ENCODE assay signal across 8 cellular contexts in genomic region chr7:73234994-73235717, GRCh38.
A peak's percentile ranks its signal among the peaks of the same experiment; 100 is the strongest.
DNase-seq lines count a peak whose midpoint lies in the region; ATAC-seq and TF ChIP-seq lines count a peak whose summit lies in the region.
"Not testable (repeated sequence)": the region's sequence is repeated elsewhere in the genome, so short reads cannot be mapped to it uniquely, and the experiment has no call there.

No MANE protein-coding gene starts in this region.

- not testable (repeated sequence) for H3K36me3 Mint-ChIP-seq in CD14-positive monocyte; T-cell; activated T-helper 1 cell treated with anti-CD3 and anti-CD28 coated beads, Interleukin-12 subunit alpha, Interleukin-12 subunit beta, Interleukin-2, Interleukin-4 antibody, amounts not matched to agents 30 ng/mL and 10 ng/mL and 1 ng/mL, durations not matched to agents 14 hours and 24 hours and 36 hours (ENCODE audit: low read depth); natural killer cell treated with Interleukin-12 subunit alpha and Interleukin-12 subunit beta and Interleukin-15 and Interleukin-18, amount 100 ng/mL, for 72 hours

- H3K4me3 Mint-ChIP-seq in CD14-positive monocyte; activated T-helper 1 cell treated with anti-CD3 and anti-CD28 coated beads, Interleukin-12 subunit alpha, Interleukin-12 subunit beta, Interleukin-2, Interleukin-4 antibody, amounts not matched to agents 30 ng/mL and 10 ng/mL and 1 ng/mL, durations not matched to agents 14 hours and 24 hours and 36 hours; natural killer cell treated with Interleukin-12 subunit alpha and Interleukin-12 subunit beta and Interleukin-15 and Interleukin-18, amount 100 ng/mL, for 72 hours: not testable (repeated sequence)
- H3K4me3 Mint-ChIP-seq in T-cell, result peak overlapping the region in 1 of 3 donors; percentile 2

- no CpG with 5 or more reads among the region's 72 CpGs for WGBS in esophagus squamous epithelium, 2 donors

- H3K4me3 ChIP-seq in esophagus squamous epithelium, result peak overlapping the region; percentile 22 to 59 (median 42)

- TF ChIP-seq CTCF in CD14-positive monocyte (IDR thresholded peaks at IDR 0.05); esophagus squamous epithelium (IDR thresholded peaks at IDR 0.05): not testable (repeated sequence)

- not testable (repeated sequence) for H3K9me3 Mint-ChIP-seq in CD14-positive monocyte; T-cell; activated T-helper 1 cell treated with anti-CD3 and anti-CD28 coated beads, Interleukin-12 subunit alpha, Interleukin-12 subunit beta, Interleukin-2, Interleukin-4 antibody, amounts not matched to agents 30 ng/mL and 10 ng/mL and 1 ng/mL, durations not matched to agents 14 hours and 24 hours and 36 hours; natural killer cell treated with Interleukin-12 subunit alpha and Interleukin-12 subunit beta and Interleukin-15 and Interleukin-18, amount 100 ng/mL, for 72 hours

- not testable (repeated sequence) for H3K4me1 ChIP-seq in esophagus squamous epithelium

- peak; percentile 96 for ATAC-seq in GM21381 (IDR thresholded peaks at IDR 0.05; ENCODE audit: unreplicated experiment)
- peak; percentile 89 for ATAC-seq in HG03095 (IDR thresholded peaks at IDR 0.05; ENCODE audit: unreplicated experiment)
- ATAC-seq in T-cell (replicated peaks in 1 of 4), result peak; percentile 88 to 94 (median 90)
- peak; percentile 97 for ATAC-seq in natural killer cell treated with Interleukin-12 subunit alpha and Interleukin-12 subunit beta and Interleukin-15 and Interleukin-18, amount 100 ng/mL, for 72 hours

- DNase-seq in CD14-positive monocyte (ENCODE audit: low spot score) (peak; percentile 90), T-cell (peak; percentile 75 to 97 (median 88))
- DNase-seq in activated T-helper 1 cell treated with anti-CD3 and anti-CD28 coated beads, Interleukin-12 subunit alpha, Interleukin-12 subunit beta, Interleukin-2, Interleukin-4 antibody, amounts not matched to agents 30 ng/mL and 10 ng/mL and 1 ng/mL, durations not matched to agents 14 hours and 24 hours and 36 hours (ENCODE audit: low spot score), result peak; percentile 89
- not testable (repeated sequence) for DNase-seq in esophagus squamous epithelium (lab: John Stamatoyannopoulos, UW)
- DNase-seq in natural killer cell treated with Interleukin-12 subunit alpha and Interleukin-12 subunit beta and Interleukin-15 and Interleukin-18, amount 100 ng/mL, for 72 hours (ENCODE audit: low spot score), result peak; percentile 88
- DNase-seq in stimulated activated CD8-positive, alpha-beta memory T cell treated with anti-CD3 and anti-CD28 coated beads, Interleukin-12 subunit alpha, Interleukin-12 subunit beta, amount 100 ng/mL, for 1 hour (ENCODE audit: low read depth), result peak; percentile 84

- POLR2A ChIA-PET in T-cell (lab: Charles Lee), result not testable (repeated sequence)

- H3K27me3 ChIP-seq in esophagus squamous epithelium, result not testable (repeated sequence)

- not testable (repeated sequence) for H3K27me3 Mint-ChIP-seq in CD14-positive monocyte (ENCODE audit: low read depth in 3 of 3); T-cell; activated T-helper 1 cell treated with anti-CD3 and anti-CD28 coated beads, Interleukin-12 subunit alpha, Interleukin-12 subunit beta, Interleukin-2, Interleukin-4 antibody, amounts not matched to agents 30 ng/mL and 10 ng/mL and 1 ng/mL, durations not matched to agents 14 hours and 24 hours and 36 hours (ENCODE audit: insufficient read depth); natural killer cell treated with Interleukin-12 subunit alpha and Interleukin-12 subunit beta and Interleukin-15 and Interleukin-18, amount 100 ng/mL, for 72 hours

- H3K36me3 ChIP-seq in esophagus squamous epithelium, result not testable (repeated sequence)

- H3K4me1 Mint-ChIP-seq in CD14-positive monocyte; T-cell; activated T-helper 1 cell treated with anti-CD3 and anti-CD28 coated beads, Interleukin-12 subunit alpha, Interleukin-12 subunit beta, Interleukin-2, Interleukin-4 antibody, amounts not matched to agents 30 ng/mL and 10 ng/mL and 1 ng/mL, durations not matched to agents 14 hours and 24 hours and 36 hours (ENCODE audit: low read depth); natural killer cell treated with Interleukin-12 subunit alpha and Interleukin-12 subunit beta and Interleukin-15 and Interleukin-18, amount 100 ng/mL, for 72 hours (ENCODE audit: low read depth in 2 of 2): not testable (repeated sequence)

- not testable (repeated sequence) for TF ChIP-seq POLR2A in esophagus squamous epithelium (IDR thresholded peaks at IDR 0.05)

- CTCF ChIA-PET in T-cell (lab: Charles Lee), result not testable (repeated sequence)

- H3K27ac ChIP-seq in esophagus squamous epithelium, result peak overlapping the region in 1 of 4 donors; percentile 46

- intact Hi-C loops in CD14-positive monocyte (cut with micrococcal nuclease); activated T-helper 1 cell treated with anti-CD3 and anti-CD28 coated beads, Interleukin-12 subunit alpha, Interleukin-12 subunit beta, Interleukin-2, Interleukin-4 antibody, amounts not matched to agents 30 ng/mL and 10 ng/mL and 1 ng/mL, durations not matched to agents 14 hours and 24 hours and 36 hours (cut with micrococcal nuclease); esophagus squamous epithelium (cut with DNase I): not testable (repeated sequence)

- not testable (repeated sequence) for H3K27ac Mint-ChIP-seq in CD14-positive monocyte; T-cell; activated T-helper 1 cell treated with anti-CD3 and anti-CD28 coated beads, Interleukin-12 subunit alpha, Interleukin-12 subunit beta, Interleukin-2, Interleukin-4 antibody, amounts not matched to agents 30 ng/mL and 10 ng/mL and 1 ng/mL, durations not matched to agents 14 hours and 24 hours and 36 hours; natural killer cell treated with Interleukin-12 subunit alpha and Interleukin-12 subunit beta and Interleukin-15 and Interleukin-18, amount 100 ng/mL, for 72 hours

- H3K9me3 ChIP-seq in esophagus squamous epithelium, result not testable (repeated sequence)
